ENCODE assay signal across 23 cellular contexts in genomic region chr6:65642776-65643175, GRCh38.
"Had no signal": no experiment of that assay in that cellular context is flagged by ENCODE, and none has a peak within 500 bp of the region (broad histone marks: within the 10 kb centered on the region; RNA-seq: fewer than 3 reads in every experiment).

No MANE protein-coding gene starts in this region.

- ATAC-seq: foreskin keratinocyte, gastroesophageal sphincter, heart right ventricle, left cardiac atrium, left lung, left ventricle myocardium superior, lower lobe of right lung, mucosa of descending colon had no signal

- H3K27me3 Mint-ChIP-seq: naive B cell had no signal

- H3K4me3 Mint-ChIP-seq: naive B cell had no signal

- H3K4me3 ChIP-seq: coronary artery, dorsolateral prefrontal cortex, esophagus muscularis mucosa, gastroesophageal sphincter, heart right ventricle, left lung, lower lobe of right lung, mucosa of descending colon had no signal

- H3K36me3 ChIP-seq: esophagus muscularis mucosa, gastroesophageal sphincter, heart right ventricle, left lung, lower lobe of right lung had no signal

- H3K27ac ChIP-seq: coronary artery, dorsolateral prefrontal cortex, esophagus muscularis mucosa, foreskin keratinocyte, gastroesophageal sphincter, heart right ventricle, left lung, lower lobe of right lung had no signal

- DNase-seq: dermis blood vessel endothelial cell; dorsolateral prefrontal cortex; effector CD4-positive, alpha-beta T cell; effector memory CD4-positive, alpha-beta T cell; foreskin keratinocyte; head of caudate nucleus; heart right ventricle; hippocampal formation; left cardiac atrium; left lung; left ventricle myocardium superior; lower lobe of right lung; mesendoderm; mucosa of descending colon; naive B cell had no signal

- H3K27ac Mint-ChIP-seq: naive B cell had no signal

- FAIRE-seq: colon, endothelial cell of umbilical vein, frontal cortex, islet of Langerhans, keratinocyte had no signal

- H3K9me3 ChIP-seq: gastroesophageal sphincter, lower lobe of right lung, mucosa of descending colon had no signal

- H3K36me3 Mint-ChIP-seq: naive B cell had no signal

- H3K4me1 Mint-ChIP-seq: naive B cell had no signal

- H3K27me3 ChIP-seq: dorsolateral prefrontal cortex, esophagus muscularis mucosa, foreskin keratinocyte, gastroesophageal sphincter, heart right ventricle, left lung had no signal

- H3K4me1 ChIP-seq: esophagus muscularis mucosa, foreskin keratinocyte, gastroesophageal sphincter, heart right ventricle, left lung, lower lobe of right lung had no signal
